12 cellular contexts compared by ENCODE assay signal in genomic region chr19:33167438-33167837, GRCh38. TPM values are rescaled to one million over a fixed set of nuclear protein-coding genes. Genes with fewer than 3 reads are reported as not detected.
"Had no signal": no experiment of that assay in that cellular context is flagged by ENCODE, and none has a peak within 500 bp of the region (broad histone marks: within the 10 kb centered on the region; RNA-seq: fewer than 3 reads in every experiment).

No MANE protein-coding gene starts in this region.

- ATAC-seq: GM23338, HCT116 had no signal

- H2AFZ ChIP-seq: GM23248, GM23338 had no signal

- DNase-seq: GM23248, GOT3, H7, H9, HCEC 1CT, HFFc6 had no signal

- H3K9ac ChIP-seq: GM23248 had no signal

- H3K27ac ChIP-seq: GM23248 had no signal

- H3K4me3 ChIP-seq: GM23248, GM23338, HAP-1 had no signal

- H3K36me3 ChIP-seq: HAP-1 had no signal

- FAIRE-seq: H1, H54 had no signal

- H3K4me2 ChIP-seq: GM23338 had no signal

RNA-seq across cellular contexts. Expression of gene WDR88, which starts 35.5 kb away (rescaled TPM):
- total RNA-seq: GM23248, GM23338, H1, H4, H7, H9, HFFc6 had no signal
- polyA plus RNA-seq: GM23338, H1 had no signal

RNA-seq across cellular contexts. Expression of gene SLC7A10, which starts 58.2 kb away (rescaled TPM):
- total RNA-seq: GM23248, H4, HFFc6 had no signal
- polyA plus RNA-seq: GM23248 had no signal
